In genomic region chr4:138841341-138841740, GRCh38 we compare ENCODE assay signal across 25 cellular contexts.
DNase-seq lines count a peak whose midpoint lies in the region; ATAC-seq and TF ChIP-seq lines count a peak whose summit lies in the region.
"Had no signal": no experiment of that assay in that cellular context is flagged by ENCODE, and none has a peak within 500 bp of the region (broad histone marks: within the 10 kb centered on the region; RNA-seq: fewer than 3 reads in every experiment).

No MANE protein-coding gene starts in this region.

- no peaks in the 10 kb centered on the region for H3K9me2 ChIP-seq in GM23338 (ENCODE audit: insufficient read depth)

- H3K27me3 Mint-ChIP-seq in GM23338 (ENCODE audit: insufficient read depth, low read depth, poor library complexity) = peaks cover 3% of the 10 kb centered on the region
- peaks cover 0 to 6% (median 2%) of the 10 kb centered on the region in 3 donors for H3K27me3 Mint-ChIP-seq in immature natural killer cell (ENCODE audit: low read depth in 3 of 3)

- H3K4me3 ChIP-seq in GM23338 = no peak overlapping the region
- H3K4me3 ChIP-seq in WERI-Rb-1 (ENCODE audit: low read depth, low read length) = no peak overlapping the region
- H3K4me3 ChIP-seq: GM23248, HAP-1, PC-9, SJSA1 had no signal

- H4K20me1 ChIP-seq in GM23338 (replicated peaks; ENCODE audit: insufficient read depth) = no peaks in the 10 kb centered on the region

- H3K4me1 ChIP-seq in GM23338 (ENCODE audit: insufficient read depth) = no peaks in the 10 kb centered on the region
- H3K4me1 ChIP-seq: SJSA1 had no signal

- H3K9me3 ChIP-seq in WERI-Rb-1 (ENCODE audit: severe bottlenecking) = no peaks in the 10 kb centered on the region
- H3K9me3 ChIP-seq: HAP-1, SJSA1 had no signal

- H3K36me3 Mint-ChIP-seq in GM23338 (ENCODE audit: low read depth) (no peaks in the 10 kb centered on the region), immature natural killer cell (no peaks in the 10 kb centered on the region)

- DNase-seq in GM23338 (ENCODE audit: low spot score) = no peak
- DNase-seq in WERI-Rb-1 = no peak
- peak; percentile 13 for DNase-seq in kidney tubule cell (ENCODE audit: low spot score)
- DNase-seq in renal cortical epithelial cell (ENCODE audit: low read depth) = peak; percentile 70
- no peak for DNase-seq in immature natural killer cell
- DNase-seq in Kasumi-1 (lab: John Stamatoyannopoulos, UW) = no peak
- DNase-seq in amygdala (lab: John Stamatoyannopoulos, UW) = no peak
- DNase-seq: Calu3; DMS79 treated with DMSO at 0.1 percent for 48 hours; GM23248; HFFc6; IMR-90; KG1; NCI-H1048; NCI-H187; NCI-H2081 treated with DMSO at 0.1 percent for 48 hours; NCI-H2171; NCI-H345; NCI-H510A treated with DMSO at 0.1 percent for 48 hours; NCI-H748 treated with DMSO at 0.1 percent for 48 hours; NK-92 treated with Interleukin-12 subunit alpha and Interleukin-12 subunit beta, amount 100 ng/mL, for 24 hours; PC-9 had no signal

- no peak overlapping the region for H3K27ac Mint-ChIP-seq in GM23338
- H3K27ac Mint-ChIP-seq in immature natural killer cell = no peak overlapping the region
- H3K27ac Mint-ChIP-seq: HFFc6 had no signal

- H3K9me3 Mint-ChIP-seq in GM23338 = no peaks in the 10 kb centered on the region
- peaks cover 0 to 5% (median 0%) of the 10 kb centered on the region in 6 donors for H3K9me3 Mint-ChIP-seq in immature natural killer cell
- H3K9me3 Mint-ChIP-seq: HFFc6 had no signal

- no peaks in the 10 kb centered on the region for H3K79me2 ChIP-seq in GM23338 (replicated peaks; ENCODE audit: insufficient read depth)

- H3K36me3 ChIP-seq in GM23338 (ENCODE audit: insufficient read depth) = no peaks in the 10 kb centered on the region
- no peaks in the 10 kb centered on the region for H3K36me3 ChIP-seq in WERI-Rb-1
- H3K36me3 ChIP-seq: HAP-1, SJSA1 had no signal

- H3K4me3 Mint-ChIP-seq in GM23338 = no peak overlapping the region
- H3K4me3 Mint-ChIP-seq in immature natural killer cell = no peak overlapping the region
- H3K4me3 Mint-ChIP-seq: HFFc6 had no signal

- H3K27ac ChIP-seq in GM23338 (ENCODE audit: low read depth) (no peak overlapping the region), WERI-Rb-1 (peak overlapping the region; percentile 56)
- H3K27ac ChIP-seq: GM23248, PC-9, SJSA1 had no signal

- H3K27me3 ChIP-seq in GM23338 (ENCODE audit: insufficient read depth) (no peaks in the 10 kb centered on the region), WERI-Rb-1 (ENCODE audit: insufficient read depth, low read depth, severe bottlenecking) (no peaks in the 10 kb centered on the region)

- peak overlapping the region; percentile 38; the same call in 1 of the 2 replicates for H2AFZ ChIP-seq in GM23338
- H2AFZ ChIP-seq: GM23248, PC-9 had no signal

- H3K4me1 Mint-ChIP-seq in GM23338 (peaks cover 15% of the 10 kb centered on the region), immature natural killer cell (no peaks in the 10 kb centered on the region)

- no peak overlapping the region for H3K4me2 ChIP-seq in GM23338
- H3K4me2 ChIP-seq: PC-9 had no signal

- ATAC-seq in GM23338 = no peak
- ATAC-seq: Right ventricle myocardium inferior had no signal

- TF ChIP-seq CTCF in GM23338 (conservative IDR thresholded peaks at IDR 0.05; ENCODE audit: low read depth in 2 of 2) (no peak), WERI-Rb-1 (IDR thresholded peaks at IDR 0.05; ENCODE audit: low read depth, low read length) (no peak)

- H3F3A ChIP-seq in GM23338 (replicated peaks; ENCODE audit: low read depth) = no peaks in the 10 kb centered on the region

TF ChIP-seq in GM23338, 12 proteins besides CTCF, POLR2A, EP300 and RAD21 (continues in another document):
- TF ChIP-seq CREB1 (CRISPR knock-in tag; IDR thresholded peaks at IDR 0.05; ENCODE audit: low read depth) = no peak
- TF ChIP-seq EZH2phosphoT487 (IDR thresholded peaks at IDR 0.05; ENCODE audit: unreplicated experiment) = no peak
- TF ChIP-seq STAT1 (IDR thresholded peaks at IDR 0.05; ENCODE audit: unreplicated experiment) = no peak
- no peak for TF ChIP-seq ETS1 (IDR thresholded peaks at IDR 0.05)
- TF ChIP-seq ZNF114 (CRISPR knock-in tag; IDR thresholded peaks at IDR 0.05) = no peak
- no peak for TF ChIP-seq ZNF331 (CRISPR knock-in tag; IDR thresholded peaks at IDR 0.05; ENCODE audit: low read depth)
- TF ChIP-seq ZNF462 (CRISPR knock-in tag; IDR thresholded peaks at IDR 0.05) = no peak
- TF ChIP-seq NANOG (IDR thresholded peaks at IDR 0.05; ENCODE audit: borderline replicate concordance) = no peak

Comparison
In these comparisons a context has a peak if more than half of its experiments do, and no peak if none do; other contexts are left out.
1. DNase-seq: peak in kidney tubule cell (single experiment) and renal cortical epithelial cell (single experiment); none in GM23338 (single experiment), WERI-Rb-1 (single experiment), immature natural killer cell (0 of 3), Kasumi-1 (0 of 2) and amygdala (0 of 56).